ENCODE assay signal across 9 cellular contexts in genomic region chr2:131035112-131035825, GRCh38. TPM values are rescaled to one million over a fixed set of nuclear protein-coding genes. Genes with fewer than 3 reads are reported as not detected.
A peak's percentile ranks its signal among the peaks of the same experiment; 100 is the strongest.
DNase-seq lines count a peak whose midpoint lies in the region; ATAC-seq and TF ChIP-seq lines count a peak whose summit lies in the region.
"Had no signal": no experiment of that assay in that cellular context is flagged by ENCODE, and none has a peak within 500 bp of the region (broad histone marks: within the 10 kb centered on the region; RNA-seq: fewer than 3 reads in every experiment).

No MANE protein-coding gene starts in this region.

- no peak for DNase-seq in activated CD4-positive, alpha-beta T cell treated with anti-CD3 and anti-CD28 coated beads, Interleukin-2, amount 10 ng/mL, durations not matched to agents 24 days and 14 days
- DNase-seq in activated CD4-positive, alpha-beta T cell treated with anti-CD3 and anti-CD28 coated beads, Interleukin-2, amount 50 U/mL, for 1 hour: no peak
- peak; percentile 47 for DNase-seq in astrocyte of the hippocampus (ENCODE audit: low read depth, low spot score)
- no peak for DNase-seq in mesenchymal stem cell
- peak; percentile 61 to 73 for DNase-seq in suprapubic skin (ENCODE audit: low spot score in 2 of 2)
- DNase-seq in DMS114 treated with DMSO at 0.1 percent for 48 hours (lab: John Stamatoyannopoulos, UW; ENCODE audit: unreplicated experiment): no peak
- DNase-seq in NK-92 treated with Interleukin-12 subunit alpha and Interleukin-12 subunit beta, amount 100 ng/mL, for 24 hours (lab: John Stamatoyannopoulos, UW): no peak

- peak overlapping the region; percentile 21 for H4K8ac ChIP-seq in mesenchymal stem cell (ENCODE audit: low read length)

- peak overlapping the region; percentile 72 for H3K9ac ChIP-seq in mesenchymal stem cell (ENCODE audit: low read length)
- H3K9ac ChIP-seq: BLaER1 treated with 17β-estradiol and CSF1 and Interleukin-3, amounts not matched to agents 10 nM and 100 nM had no signal

- no peak overlapping the region for H3K27ac ChIP-seq in mesenchymal stem cell (ENCODE audit: low read length, poor library complexity, severe bottlenecking)
- no peak overlapping the region for H3K27ac ChIP-seq in suprapubic skin
- H3K27ac ChIP-seq: BLaER1 treated with 17β-estradiol and CSF1 and Interleukin-3, amounts not matched to agents 10 nM and 100 nM had no signal

- WGBS in mesenchymal stem cell: 8% methylated on average over 59 of the region's 65 CpGs
- WGBS in suprapubic skin: 4% methylated on average over 42 of the region's 65 CpGs

- H3K27ac Mint-ChIP-seq in activated CD4-positive, alpha-beta T cell treated with anti-CD3 and anti-CD28 coated beads, Interleukin-2, amount 10 ng/mL, durations not matched to agents 24 days and 14 days: no peak overlapping the region

- no peaks in the 10 kb centered on the region for H3K36me3 Mint-ChIP-seq in activated CD4-positive, alpha-beta T cell treated with anti-CD3 and anti-CD28 coated beads, Interleukin-2, amount 10 ng/mL, durations not matched to agents 24 days and 14 days (ENCODE audit: low read depth)

- H3K4ac ChIP-seq in mesenchymal stem cell (ENCODE audit: low read depth in 1 of 2, low read length in 2 of 2): no peak overlapping the region

- no peak for TF ChIP-seq EP300 in suprapubic skin (IDR thresholded peaks at IDR 0.05)

- H3K27me3 ChIP-seq in mesenchymal stem cell (ENCODE audit: control insufficient read depth in 1 of 2, insufficient read depth in 1 of 2, low read length in 2 of 2) (peaks cover 25 to 61% of the 10 kb centered on the region in 2 experiments), suprapubic skin (peaks cover 10% of the 10 kb centered on the region)

- no peak for TF ChIP-seq POLR2A in suprapubic skin (IDR thresholded peaks at IDR 0.05)

- no peaks in the 10 kb centered on the region for H3K4me1 Mint-ChIP-seq in activated CD4-positive, alpha-beta T cell treated with anti-CD3 and anti-CD28 coated beads, Interleukin-2, amount 10 ng/mL, durations not matched to agents 24 days and 14 days

- no peak overlapping the region for H2AK5ac ChIP-seq in mesenchymal stem cell (ENCODE audit: low read length, severe bottlenecking)

- H3K4me1 ChIP-seq in mesenchymal stem cell (ENCODE audit: control insufficient read depth, insufficient read depth, low read depth, low read length) (peaks cover 16% of the 10 kb centered on the region), suprapubic skin (peaks cover 23% of the 10 kb centered on the region)

- no peak overlapping the region for H3K14ac ChIP-seq in mesenchymal stem cell (ENCODE audit: low read length in 2 of 2)

- no peak for TF ChIP-seq CTCF in suprapubic skin (IDR thresholded peaks at IDR 0.05)

- H2AFZ ChIP-seq in mesenchymal stem cell (ENCODE audit: low read depth, low read length): peak overlapping the region; percentile 46

- no peak overlapping the region for H2BK5ac ChIP-seq in mesenchymal stem cell (ENCODE audit: low read depth, low read length, poor library complexity, severe bottlenecking)

- peak overlapping the region; percentile 35 for H3K4me3 Mint-ChIP-seq in activated CD4-positive, alpha-beta T cell treated with anti-CD3 and anti-CD28 coated beads, Interleukin-2, amount 10 ng/mL, durations not matched to agents 24 days and 14 days

- H2BK12ac ChIP-seq in mesenchymal stem cell (ENCODE audit: low read length in 2 of 2): no peak overlapping the region

- intact Hi-C loops in activated CD4-positive, alpha-beta T cell treated with anti-CD3 and anti-CD28 coated beads, Interleukin-2, amount 10 ng/mL, durations not matched to agents 24 days and 14 days (cut with micrococcal nuclease): no loop called here

- H3K9me3 ChIP-seq in mesenchymal stem cell (ENCODE audit: control insufficient read depth, low read length): no peaks in the 10 kb centered on the region
- H3K9me3 ChIP-seq in suprapubic skin: no peaks in the 10 kb centered on the region
- H3K9me3 ChIP-seq: BLaER1 treated with 17β-estradiol and CSF1 and Interleukin-3, amounts not matched to agents 10 nM and 100 nM had no signal

- no peak overlapping the region for H3K18ac ChIP-seq in mesenchymal stem cell (ENCODE audit: low read depth in 1 of 2, low read length in 2 of 2)

- H3K79me1 ChIP-seq in mesenchymal stem cell (replicated peaks; ENCODE audit: low read length, poor library complexity, severe bottlenecking): no peaks in the 10 kb centered on the region

- H2BK15ac ChIP-seq in mesenchymal stem cell (ENCODE audit: low read depth, poor library complexity, severe bottlenecking): no peak overlapping the region

- H2BK120ac ChIP-seq in mesenchymal stem cell (ENCODE audit: low read depth, low read length): no peak overlapping the region

- peaks cover 33% of the 10 kb centered on the region for H3K27me3 Mint-ChIP-seq in activated CD4-positive, alpha-beta T cell treated with anti-CD3 and anti-CD28 coated beads, Interleukin-2, amount 10 ng/mL, durations not matched to agents 24 days and 14 days

- peak overlapping the region; percentile 45 to 76 for H3K4me3 ChIP-seq in mesenchymal stem cell (ENCODE audit: insufficient read depth in 1 of 2, low read depth in 1 of 2, low read length in 2 of 2)
- H3K4me3 ChIP-seq in suprapubic skin: peak overlapping the region; percentile 59
- H3K4me3 ChIP-seq: BLaER1 treated with 17β-estradiol and CSF1 and Interleukin-3, amounts not matched to agents 10 nM and 100 nM had no signal

- peak overlapping the region; percentile 82 for H3K4me2 ChIP-seq in mesenchymal stem cell (ENCODE audit: low read length, poor library complexity, severe bottlenecking)
- H3K4me2 ChIP-seq: BLaER1 treated with 17β-estradiol and CSF1 and Interleukin-3, amounts not matched to agents 10 nM and 100 nM had no signal

- no peak overlapping the region for H3K23ac ChIP-seq in mesenchymal stem cell (ENCODE audit: low read length in 2 of 2)

- H3K36me3 ChIP-seq in mesenchymal stem cell (ENCODE audit: control insufficient read depth in 1 of 2, insufficient read depth in 2 of 2, low read depth in 1 of 2, low read length in 2 of 2) (peaks cover 0 to 10% of the 10 kb centered on the region in 2 experiments), suprapubic skin (peaks cover 10% of the 10 kb centered on the region)
- H3K36me3 ChIP-seq: BLaER1 treated with 17β-estradiol and CSF1 and Interleukin-3, amounts not matched to agents 10 nM and 100 nM had no signal

- no peak overlapping the region for H4K91ac ChIP-seq in mesenchymal stem cell (ENCODE audit: low read length)

- no peaks in the 10 kb centered on the region for H3K9me3 Mint-ChIP-seq in activated CD4-positive, alpha-beta T cell treated with anti-CD3 and anti-CD28 coated beads, Interleukin-2, amount 10 ng/mL, durations not matched to agents 24 days and 14 days

- no peak for ATAC-seq in GM18868 (IDR thresholded peaks at IDR 0.05; ENCODE audit: unreplicated experiment)

RNA-seq across cellular contexts. Expression of gene FAM168B, which starts 58.0 kb away (rescaled TPM):
- 82.3 and 85.6 TPM in 2 replicates for total RNA-seq in activated CD4-positive, alpha-beta T cell treated with anti-CD3 and anti-CD28 coated beads, Interleukin-2, amount 10 ng/mL, durations not matched to agents 24 days and 14 days
- 108 TPM for polyA plus RNA-seq in mesenchymal stem cell (2013, experiment 1 of 2)
- 105 TPM for polyA plus RNA-seq in mesenchymal stem cell (2013, experiment 2 of 2)
- total RNA-seq in suprapubic skin: 100 to 1,000 TPM in 2 of 4 donors, 10 to 100 TPM in 2; 70.4 to 130 (median 99.0) TPM

Comparison
In these comparisons a context has a peak if more than half of its experiments do, and no peak if none do; other contexts are left out.
1. DNase-seq: peak in astrocyte of the hippocampus (single experiment) and suprapubic skin (2 of 2); none in activated CD4-positive, alpha-beta T cell treated with anti-CD3 and anti-CD28 coated beads, Interleukin-2, amount 10 ng/mL, durations not matched to agents 24 days and 14 days (single experiment), activated CD4-positive, alpha-beta T cell treated with anti-CD3 and anti-CD28 coated beads, Interleukin-2, amount 50 U/mL, for 1 hour (single experiment), mesenchymal stem cell (single experiment), DMS114 treated with DMSO at 0.1 percent for 48 hours (single experiment) and NK-92 treated with Interleukin-12 subunit alpha and Interleukin-12 subunit beta, amount 100 ng/mL, for 24 hours (single experiment).